1 cellular context compared by ENCODE assay signal in genomic region chr7:4650471-4651047, GRCh38.
TF ChIP-seq lines count a peak whose summit lies in the region.

No MANE protein-coding gene starts in this region.

TF ChIP-seq in GM23338, 12 proteins besides CTCF, POLR2A, EP300 and RAD21 (continued from another document):
- no peak for TF ChIP-seq ZNF462 (CRISPR knock-in tag; IDR thresholded peaks at IDR 0.05)
- no peak for TF ChIP-seq JUNB (IDR thresholded peaks at IDR 0.05; ENCODE audit: unreplicated experiment)
- no peak for TF ChIP-seq POLR2AphosphoS5 (IDR thresholded peaks at IDR 0.05; ENCODE audit: low read depth)
- no peak for TF ChIP-seq EZH2phosphoT487 (IDR thresholded peaks at IDR 0.05; ENCODE audit: unreplicated experiment)
- no peak for TF ChIP-seq CREB1 (CRISPR knock-in tag; IDR thresholded peaks at IDR 0.05; ENCODE audit: low read depth)
- TF ChIP-seq ZNF114 (CRISPR knock-in tag; IDR thresholded peaks at IDR 0.05), result no peak
TF ChIP-seq in GM23338: peak in this region for 0.
